Comparison of ENCODE assay signal across 23 cellular contexts in genomic region chr2:116645155-116645554, GRCh38.
"Had no signal": no experiment of that assay in that cellular context is flagged by ENCODE, and none has a peak within 500 bp of the region (broad histone marks: within the 10 kb centered on the region; RNA-seq: fewer than 3 reads in every experiment).

No MANE protein-coding gene starts in this region.

- ATAC-seq: foreskin keratinocyte, gastrocnemius medialis, heart right ventricle, left cardiac atrium, left lung, left ventricle myocardium superior, lower lobe of right lung, mucosa of descending colon had no signal

- H3K9me3 ChIP-seq: esophagus muscularis mucosa, gastrocnemius medialis, lower lobe of right lung, mucosa of descending colon had no signal

- DNase-seq: dermis blood vessel endothelial cell; dorsolateral prefrontal cortex; effector CD4-positive, alpha-beta T cell; effector memory CD4-positive, alpha-beta T cell; foreskin keratinocyte; gastrocnemius medialis; glutamatergic neuron; head of caudate nucleus; heart right ventricle; hippocampal formation; left cardiac atrium; left lung; left ventricle myocardium superior; lower lobe of right lung; mesenchymal stem cell; mucosa of descending colon; naive B cell had no signal

- H3K27ac ChIP-seq: coronary artery, dorsolateral prefrontal cortex, esophagus muscularis mucosa, foreskin keratinocyte, gastrocnemius medialis, heart right ventricle, left lung, lower lobe of right lung had no signal

- H3K4me3 ChIP-seq: coronary artery, dorsolateral prefrontal cortex, esophagus muscularis mucosa, gastrocnemius medialis, heart right ventricle, left lung, lower lobe of right lung, mucosa of descending colon had no signal

- FAIRE-seq: colon, endothelial cell of umbilical vein, islet of Langerhans, keratinocyte had no signal

- H3K27me3 ChIP-seq: esophagus muscularis mucosa, foreskin keratinocyte, gastrocnemius medialis, heart right ventricle, left lung had no signal

- H3K36me3 ChIP-seq: esophagus muscularis mucosa, gastrocnemius medialis, heart right ventricle, left lung, lower lobe of right lung had no signal

- H3K4me1 ChIP-seq: esophagus muscularis mucosa, foreskin keratinocyte, gastrocnemius medialis, heart right ventricle, left lung, lower lobe of right lung had no signal
